In genomic region chr3:93983408-93983807, GRCh38 we compare ENCODE assay signal across 9 cellular contexts. TPM values are rescaled to one million over a fixed set of nuclear protein-coding genes. Genes with fewer than 3 reads are reported as not detected.
"Had no signal": no experiment of that assay in that cellular context is flagged by ENCODE, and none has a peak within 500 bp of the region (broad histone marks: within the 10 kb centered on the region; RNA-seq: fewer than 3 reads in every experiment).

No MANE protein-coding gene starts in this region.

- H3K9ac ChIP-seq: GM23248 had no signal

- H3K4me3 ChIP-seq: GM23248, HAP-1 had no signal

- H2AFZ ChIP-seq: GM23248 had no signal

- H3K27ac ChIP-seq: GM23248 had no signal

- H3K36me3 ChIP-seq: HAP-1 had no signal

- H3K9me3 ChIP-seq: HAP-1 had no signal

- FAIRE-seq: HTR-8/SVneo had no signal

- DNase-seq: GM23248, GOT3, H7, Kasumi-1, KG1 had no signal

- ATAC-seq: HCT116 had no signal

RNA-seq across cellular contexts. Expression of gene STX19, which starts 45.0 kb away (rescaled TPM):
- total RNA-seq: GM23248, H4, H7 had no signal
- polyA plus RNA-seq: GM23248 had no signal
